ENCODE assay signal across 9 cellular contexts in the genomic region with DNA sequence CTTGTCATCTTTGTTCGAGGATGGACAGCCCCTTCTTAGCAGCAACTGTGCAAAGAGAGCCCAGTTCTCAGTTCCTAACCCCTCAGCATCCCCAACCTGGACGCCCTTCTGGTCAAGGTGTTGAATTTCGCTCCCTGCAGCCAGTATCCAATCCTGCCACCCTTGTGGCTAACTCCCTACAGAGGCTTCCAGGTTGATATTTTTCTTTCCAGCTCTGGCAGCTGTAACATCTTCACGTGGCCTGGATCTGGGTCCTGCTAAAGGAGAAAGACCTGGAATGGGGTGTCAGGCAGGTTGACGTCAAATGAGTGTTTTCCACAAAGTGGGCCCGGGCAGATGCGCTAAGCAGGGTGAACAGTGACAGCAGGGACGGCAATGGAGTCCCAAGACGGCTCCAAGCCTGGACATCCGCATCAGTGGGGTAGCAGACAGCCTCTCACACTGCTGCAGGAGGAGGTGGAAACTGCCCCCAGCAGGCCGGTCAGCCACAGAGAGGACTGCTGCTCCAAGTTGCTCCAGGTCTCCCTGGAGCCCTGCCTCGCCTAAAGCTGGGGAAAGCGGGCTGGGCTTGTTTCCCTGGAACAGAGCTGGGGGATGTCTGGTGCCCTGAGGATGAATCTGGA. TPM values are rescaled to one million over a fixed set of nuclear protein-coding genes. Genes with fewer than 3 reads are reported as not detected.
DNase-seq lines count a peak whose midpoint lies in the region; ATAC-seq and TF ChIP-seq lines count a peak whose summit lies in the region.
"Had no signal": no experiment of that assay in that cellular context is flagged by ENCODE, and none has a peak within 500 bp of the region (broad histone marks: within the 10 kb centered on the region; RNA-seq: fewer than 3 reads in every experiment).

No MANE protein-coding gene starts in this region.

- peak overlapping the region; percentile 71 to 89 (median 84) for H3K27ac ChIP-seq in Peyer's patch
- peak overlapping the region; percentile 85 to 90 (median 88) for H3K27ac ChIP-seq in esophagus squamous epithelium
- H3K27ac ChIP-seq in psoas muscle = peak overlapping the region; percentile 84

- ATAC-seq in psoas muscle = no peak
- ATAC-seq in HG03469 (IDR thresholded peaks at IDR 0.05; ENCODE audit: unreplicated experiment) = no peak

- intact Hi-C loops in esophagus squamous epithelium (cut with DNase I) (no loop called here), psoas muscle (cut with DNase I) (no loop called here)

- H3K9me3 ChIP-seq in Peyer's patch (no peaks in the 10 kb centered on the region), esophagus squamous epithelium (no peaks in the 10 kb centered on the region), psoas muscle (no peaks in the 10 kb centered on the region)

- H3K4me1 ChIP-seq in Peyer's patch (peaks cover 0 to 38% (median 15%) of the 10 kb centered on the region in 4 donors), esophagus squamous epithelium (peaks cover 24 to 43% (median 33%) of the 10 kb centered on the region in 3 donors), psoas muscle (peaks cover 37% of the 10 kb centered on the region)

- H3K36me3 ChIP-seq in GM06990 (ENCODE audit: control insufficient read depth, insufficient read depth, low read length) (peaks cover 11% of the 10 kb centered on the region), Peyer's patch (peaks cover 0 to 23% (median 0%) of the 10 kb centered on the region in 3 donors), esophagus squamous epithelium (peaks cover 0 to 28% (median 2%) of the 10 kb centered on the region in 3 donors), psoas muscle (ENCODE audit: insufficient read depth in 1 of 2, low read depth in 1 of 2) (peaks cover 7 to 30% of the 10 kb centered on the region in 2 donors)

- TF ChIP-seq CTCF in GM06990 (IDR thresholded peaks at IDR 0.05; ENCODE audit: insufficient read depth, low read length, poor library complexity, severe bottlenecking) = no peak
- TF ChIP-seq CTCF in Peyer's patch (IDR thresholded peaks at IDR 0.05) = no peak
- TF ChIP-seq CTCF in esophagus squamous epithelium (IDR thresholded peaks at IDR 0.05) = no peak
- no peak for TF ChIP-seq CTCF in psoas muscle (IDR thresholded peaks at IDR 0.05)

- H3K4me3 ChIP-seq in GM06990 (replicated peaks; ENCODE audit: low read depth, low read length) (peak overlapping the region; percentile 56), Peyer's patch (peak overlapping the region; percentile 92 to 100 (median 98)), esophagus squamous epithelium (peak overlapping the region; percentile 69 to 97 (median 94)), psoas muscle (peak overlapping the region; percentile 96)

- DNase-seq in GM06990 (ENCODE audit: extremely low read depth, insufficient read length) = no peak
- DNase-seq in Peyer's patch = no peak
- DNase-seq in esophagus squamous epithelium (lab: John Stamatoyannopoulos, UW) = no peak
- no peak for DNase-seq in psoas muscle
- no peak for DNase-seq in NCI-H82 (lab: John Stamatoyannopoulos, UW)
- DNase-seq in KG1 (lab: John Stamatoyannopoulos, UW) = no peak
- no peak for DNase-seq in midbrain (lab: John Stamatoyannopoulos, UW)

- 36 to 90% methylated on average over 2 of the region's 13 CpGs for WGBS in esophagus squamous epithelium, 2 donors
- 67 to 75% (median 69%) methylated on average over 13 of the region's 13 CpGs for WGBS in psoas muscle, 3 donors

- H3K27me3 ChIP-seq in GM06990 (replicated peaks; ENCODE audit: control insufficient read depth, insufficient read depth, low read length) = no peaks in the 10 kb centered on the region; the same call in 1 of the 2 replicates
- H3K27me3 ChIP-seq in Peyer's patch = no peaks in the 10 kb centered on the region
- H3K27me3 ChIP-seq in esophagus squamous epithelium = peaks cover 0 to 33% (median 0%) of the 10 kb centered on the region in 4 donors
- H3K27me3 ChIP-seq in psoas muscle (ENCODE audit: insufficient read depth in 3 of 3, low read length in 2 of 3) = peaks cover 0 to 5% (median 2%) of the 10 kb centered on the region in 3 donors

- TF ChIP-seq POLR2A in Peyer's patch (IDR thresholded peaks at IDR 0.05) (no peak), esophagus squamous epithelium (IDR thresholded peaks at IDR 0.05) (no peak)

RNA-seq across cellular contexts. Expression of a gene that starts 1.0 kb away (rescaled TPM):
- total RNA-seq in Peyer's patch = 10 to 100 TPM; 25.7 to 30.5 (median 28.3) TPM
- total RNA-seq in esophagus squamous epithelium = 10 to 100 TPM; 19.9 to 29.2 (median 22.9) TPM
- 10 to 100 TPM; 36.0 to 52.1 (median 48.0) TPM for total RNA-seq in psoas muscle
- polyA plus RNA-seq in psoas muscle = 10 to 100 TPM; 27.4 to 51.8 (median 28.9) TPM

RNA-seq across cellular contexts. Expression of a gene that starts 18.7 kb away (rescaled TPM):
- total RNA-seq in Peyer's patch (not detected), esophagus squamous epithelium (under 1 TPM in 1 of 4 donors, not detected in 3; 0.57 TPM), psoas muscle (not detected)
- under 1 TPM in 1 of 3 donors, not detected in 2; 0.04 TPM for polyA plus RNA-seq in psoas muscle

RNA-seq across cellular contexts. Expression of a gene that starts 37.3 kb away (rescaled TPM):
- total RNA-seq in Peyer's patch = not detected
- total RNA-seq in esophagus squamous epithelium = not detected
- not detected for total RNA-seq in psoas muscle
- polyA plus RNA-seq in psoas muscle = not detected
- total RNA-seq: subcutaneous adipose tissue had no signal

RNA-seq across cellular contexts. Expression of a gene that starts 55.7 kb away (rescaled TPM):
- total RNA-seq in Peyer's patch = 100 to 1,000 TPM in 1 of 4 donors, 10 to 100 TPM in 3; 66.6 to 149 (median 89.8) TPM
- 10 to 100 TPM; 18.4 to 37.4 (median 30.7) TPM for total RNA-seq in esophagus squamous epithelium
- total RNA-seq in psoas muscle = 10 to 100 TPM; 19.9 to 42.2 (median 25.5) TPM
- 10 to 100 TPM; 22.3 to 42.0 (median 30.4) TPM for polyA plus RNA-seq in psoas muscle
